8 cellular contexts compared by ENCODE assay signal in the genomic region with DNA sequence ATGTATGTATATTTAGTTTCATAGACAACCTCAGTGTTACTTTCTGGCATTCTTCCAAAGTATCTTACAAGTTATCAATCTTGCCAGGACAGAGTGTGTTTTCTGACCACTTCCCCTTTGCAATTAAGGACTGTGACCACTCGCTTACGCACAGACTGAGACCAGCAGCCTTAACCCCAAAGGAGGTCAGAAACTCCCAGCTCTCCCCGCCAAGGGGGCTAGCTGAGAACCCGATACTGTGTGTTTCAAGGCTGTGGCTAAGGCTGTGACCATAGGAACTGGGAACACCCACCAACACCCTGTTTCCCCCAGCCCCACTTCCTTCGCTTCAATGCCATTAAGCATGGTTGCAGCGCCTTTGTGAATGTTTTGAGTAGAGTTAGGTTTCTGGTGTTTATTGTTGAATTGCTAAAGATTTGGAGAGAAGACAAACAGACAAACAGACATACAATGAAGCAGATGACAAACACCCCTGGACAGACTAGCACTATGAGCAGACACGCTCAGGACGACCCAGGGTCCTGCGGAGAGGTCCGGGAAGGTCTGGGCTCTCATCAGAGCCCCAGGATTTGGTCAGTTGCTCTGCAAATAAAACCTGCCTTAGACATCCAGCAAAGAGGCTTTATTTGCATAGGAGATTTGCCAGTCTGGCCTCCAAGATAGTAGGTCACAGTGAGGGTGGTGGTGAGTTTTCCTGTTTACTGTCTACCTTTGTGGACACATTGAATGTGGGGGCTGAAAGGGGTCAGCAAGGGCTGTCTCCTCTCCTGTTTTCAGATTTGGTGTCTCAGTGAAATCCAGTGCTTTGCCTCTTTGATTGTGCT. TPM values are rescaled to one million over a fixed set of nuclear protein-coding genes. Genes with fewer than 3 reads are reported as not detected.
DNase-seq lines count a peak whose midpoint lies in the region; ATAC-seq and TF ChIP-seq lines count a peak whose summit lies in the region.

No MANE protein-coding gene starts in this region.

- peaks cover 0 to 2% of the 10 kb centered on the region in 2 donors for H3K4me1 Mint-ChIP-seq in effector memory CD8-positive, alpha-beta T cell (ENCODE audit: low read depth in 2 of 2)
- peaks cover 6% of the 10 kb centered on the region for H3K4me1 Mint-ChIP-seq in activated T-helper 1 cell treated with anti-CD3 and anti-CD28 coated beads, Interleukin-12 subunit alpha, Interleukin-12 subunit beta, Interleukin-2, Interleukin-4 antibody, amounts not matched to agents 30 ng/mL and 10 ng/mL and 1 ng/mL, durations not matched to agents 14 hours and 24 hours and 36 hours (ENCODE audit: low read depth)

- no peaks in the 10 kb centered on the region for H3K36me3 Mint-ChIP-seq in effector memory CD8-positive, alpha-beta T cell (ENCODE audit: insufficient read depth)
- no peaks in the 10 kb centered on the region for H3K36me3 Mint-ChIP-seq in activated T-helper 1 cell treated with anti-CD3 and anti-CD28 coated beads, Interleukin-12 subunit alpha, Interleukin-12 subunit beta, Interleukin-2, Interleukin-4 antibody, amounts not matched to agents 30 ng/mL and 10 ng/mL and 1 ng/mL, durations not matched to agents 14 hours and 24 hours and 36 hours (ENCODE audit: low read depth)

- no peak overlapping the region for H3K9ac ChIP-seq in Karpas-422 (ENCODE audit: low read length)

- H3K4me1 ChIP-seq in Karpas-422 (ENCODE audit: low read length) = peaks cover 20% of the 10 kb centered on the region

- H3K27me3 ChIP-seq in GM06990 (replicated peaks; ENCODE audit: control insufficient read depth, insufficient read depth, low read length) (no peaks in the 10 kb centered on the region), HL-60 (ENCODE audit: insufficient read depth, poor library complexity, severe bottlenecking) (peaks cover 2% of the 10 kb centered on the region), Karpas-422 (ENCODE audit: low read length) (no peaks in the 10 kb centered on the region)

- no peak overlapping the region for H3K4me3 Mint-ChIP-seq in effector memory CD8-positive, alpha-beta T cell
- H3K4me3 Mint-ChIP-seq in activated T-helper 1 cell treated with anti-CD3 and anti-CD28 coated beads, Interleukin-12 subunit alpha, Interleukin-12 subunit beta, Interleukin-2, Interleukin-4 antibody, amounts not matched to agents 30 ng/mL and 10 ng/mL and 1 ng/mL, durations not matched to agents 14 hours and 24 hours and 36 hours = no peak overlapping the region

- peaks cover 0 to 15% of the 10 kb centered on the region in 2 donors for H3K27me3 Mint-ChIP-seq in effector memory CD8-positive, alpha-beta T cell
- H3K27me3 Mint-ChIP-seq in activated T-helper 1 cell treated with anti-CD3 and anti-CD28 coated beads, Interleukin-12 subunit alpha, Interleukin-12 subunit beta, Interleukin-2, Interleukin-4 antibody, amounts not matched to agents 30 ng/mL and 10 ng/mL and 1 ng/mL, durations not matched to agents 14 hours and 24 hours and 36 hours (ENCODE audit: insufficient read depth) = no peaks in the 10 kb centered on the region

- peak; percentile 84 for DNase-seq in GM06990 (ENCODE audit: extremely low read depth, insufficient read length)
- DNase-seq in HL-60 (ENCODE audit: low read depth in 1 of 2, low spot score in 1 of 2) = peak; percentile 10 to 57
- no peak for DNase-seq in effector memory CD8-positive, alpha-beta T cell
- no peak for DNase-seq in HT-29 (ENCODE audit: low spot score)
- no peak for DNase-seq in Karpas-422
- DNase-seq in activated T-helper 1 cell treated with anti-CD3 and anti-CD28 coated beads, Interleukin-12 subunit alpha, Interleukin-12 subunit beta, Interleukin-2, Interleukin-4 antibody, amounts not matched to agents 30 ng/mL and 10 ng/mL and 1 ng/mL, durations not matched to agents 14 hours and 24 hours and 36 hours (ENCODE audit: low spot score) = no peak
- no peak for DNase-seq in NCI-H748 treated with DMSO at 0.1 percent for 48 hours (lab: John Stamatoyannopoulos, UW)

- H3K36me3 ChIP-seq in GM06990 (ENCODE audit: control insufficient read depth, insufficient read depth, low read length) (no peaks in the 10 kb centered on the region), Karpas-422 (ENCODE audit: insufficient read depth, low read length) (no peaks in the 10 kb centered on the region)

- H4K20me1 ChIP-seq in Karpas-422 (ENCODE audit: insufficient read depth, low read depth, low read length) = no peaks in the 10 kb centered on the region

- H3K4me3 ChIP-seq in GM06990 (replicated peaks; ENCODE audit: low read depth, low read length) (peak overlapping the region; percentile 30), HL-60 (replicated peaks; ENCODE audit: insufficient read depth, low read length) (no peak overlapping the region), Karpas-422 (ENCODE audit: low read length) (no peak overlapping the region)

- ATAC-seq in GM21447 (IDR thresholded peaks at IDR 0.05; ENCODE audit: unreplicated experiment) = peak; percentile 96
- ATAC-seq in effector memory CD8-positive, alpha-beta T cell (replicated peaks) = peak; percentile 26

- H3K4me2 ChIP-seq in Karpas-422 (ENCODE audit: low read depth, low read length, poor library complexity, severe bottlenecking) = no peak overlapping the region

- H3K27ac Mint-ChIP-seq in effector memory CD8-positive, alpha-beta T cell = no peak overlapping the region
- no peak overlapping the region for H3K27ac Mint-ChIP-seq in activated T-helper 1 cell treated with anti-CD3 and anti-CD28 coated beads, Interleukin-12 subunit alpha, Interleukin-12 subunit beta, Interleukin-2, Interleukin-4 antibody, amounts not matched to agents 30 ng/mL and 10 ng/mL and 1 ng/mL, durations not matched to agents 14 hours and 24 hours and 36 hours

- H3K27ac ChIP-seq in HL-60 (replicated peaks) = no peak overlapping the region
- no peak overlapping the region for H3K27ac ChIP-seq in Karpas-422 (ENCODE audit: low read length)

- TF ChIP-seq CTCF in GM06990 (IDR thresholded peaks at IDR 0.05; ENCODE audit: insufficient read depth, low read length, poor library complexity, severe bottlenecking) = no peak
- TF ChIP-seq CTCF in HL-60 (IDR thresholded peaks at IDR 0.05; ENCODE audit: insufficient read depth, low read length) = no peak

- no peak overlapping the region for H2AFZ ChIP-seq in Karpas-422 (ENCODE audit: low read length)

- H3K9me3 ChIP-seq in Karpas-422 (ENCODE audit: low read length) = no peaks in the 10 kb centered on the region

- H3K79me2 ChIP-seq in Karpas-422 (ENCODE audit: low read length) = no peaks in the 10 kb centered on the region

- intact Hi-C loops in activated T-helper 1 cell treated with anti-CD3 and anti-CD28 coated beads, Interleukin-12 subunit alpha, Interleukin-12 subunit beta, Interleukin-2, Interleukin-4 antibody, amounts not matched to agents 30 ng/mL and 10 ng/mL and 1 ng/mL, durations not matched to agents 14 hours and 24 hours and 36 hours (cut with micrococcal nuclease) = loop anchor here (5.0 kb wide), 1 partner anchor 52 kb away; no protein-coding TSS in a partner anchor

- no peaks in the 10 kb centered on the region for H3K9me2 ChIP-seq in Karpas-422 (replicated peaks; ENCODE audit: insufficient read depth, low read length)

- no peaks in the 10 kb centered on the region for H3K9me3 Mint-ChIP-seq in effector memory CD8-positive, alpha-beta T cell
- no peaks in the 10 kb centered on the region for H3K9me3 Mint-ChIP-seq in activated T-helper 1 cell treated with anti-CD3 and anti-CD28 coated beads, Interleukin-12 subunit alpha, Interleukin-12 subunit beta, Interleukin-2, Interleukin-4 antibody, amounts not matched to agents 30 ng/mL and 10 ng/mL and 1 ng/mL, durations not matched to agents 14 hours and 24 hours and 36 hours

RNA-seq across cellular contexts. Expression of a gene that starts 25.0 kb away (rescaled TPM):
- not detected in 2 replicates for total RNA-seq in HT-29 (2014; rRNA removed; shearing (Covaris generic))
- total RNA-seq in Karpas-422 (2014; rRNA removed; shearing (Covaris generic); ENCODE audit: low replicate concordance) = not detected in 2 replicates
- total RNA-seq in activated T-helper 1 cell treated with anti-CD3 and anti-CD28 coated beads, Interleukin-12 subunit alpha, Interleukin-12 subunit beta, Interleukin-2, Interleukin-4 antibody, amounts not matched to agents 30 ng/mL and 10 ng/mL and 1 ng/mL, durations not matched to agents 14 hours and 24 hours and 36 hours = 1.2 and 1.6 TPM in 2 replicates

Comparison
In these comparisons a context has a peak if more than half of its experiments do, and no peak if none do; other contexts are left out.
1. DNase-seq: peak in GM06990 (single experiment) and HL-60 (2 of 2); none in effector memory CD8-positive, alpha-beta T cell (0 of 3), HT-29 (single experiment), Karpas-422 (single experiment), activated T-helper 1 cell treated with anti-CD3 and anti-CD28 coated beads, Interleukin-12 subunit alpha, Interleukin-12 subunit beta, Interleukin-2, Interleukin-4 antibody, amounts not matched to agents 30 ng/mL and 10 ng/mL and 1 ng/mL, durations not matched to agents 14 hours and 24 hours and 36 hours (single experiment) and NCI-H748 treated with DMSO at 0.1 percent for 48 hours (single experiment).